ENCODE assay signal across 1 cellular context in genomic region chr10:123502983-123503382, GRCh38.
TF ChIP-seq lines count a peak whose summit lies in the region.

No MANE protein-coding gene starts in this region.

TF ChIP-seq in H1, 55 proteins besides CTCF, POLR2A, EP300 and RAD21:
- TF ChIP-seq KDM1A (IDR thresholded peaks at IDR 0.05; ENCODE audit: borderline replicate concordance, low read length) (no peak), E2F6 (IDR thresholded peaks at IDR 0.05) (no peak), POU5F1 (IDR thresholded peaks at IDR 0.05; ENCODE audit: low read depth, low read length) (no peak), SP4 (IDR thresholded peaks at IDR 0.05; ENCODE audit: low read length) (no peak), KDM4A (IDR thresholded peaks at IDR 0.05; ENCODE audit: low read depth, low read length, severe bottlenecking) (no peak), MAX (IDR thresholded peaks at IDR 0.05) (no peak), SAP30 (IDR thresholded peaks at IDR 0.05; ENCODE audit: insufficient read depth, insufficient replicate concordance, low read length) (no peak), NRF1 (IDR thresholded peaks at IDR 0.05; ENCODE audit: low read depth, low read length) (no peak), SUZ12 (IDR thresholded peaks at IDR 0.05; ENCODE audit: low read length) (no peak)
- TF ChIP-seq, protein P1, sequence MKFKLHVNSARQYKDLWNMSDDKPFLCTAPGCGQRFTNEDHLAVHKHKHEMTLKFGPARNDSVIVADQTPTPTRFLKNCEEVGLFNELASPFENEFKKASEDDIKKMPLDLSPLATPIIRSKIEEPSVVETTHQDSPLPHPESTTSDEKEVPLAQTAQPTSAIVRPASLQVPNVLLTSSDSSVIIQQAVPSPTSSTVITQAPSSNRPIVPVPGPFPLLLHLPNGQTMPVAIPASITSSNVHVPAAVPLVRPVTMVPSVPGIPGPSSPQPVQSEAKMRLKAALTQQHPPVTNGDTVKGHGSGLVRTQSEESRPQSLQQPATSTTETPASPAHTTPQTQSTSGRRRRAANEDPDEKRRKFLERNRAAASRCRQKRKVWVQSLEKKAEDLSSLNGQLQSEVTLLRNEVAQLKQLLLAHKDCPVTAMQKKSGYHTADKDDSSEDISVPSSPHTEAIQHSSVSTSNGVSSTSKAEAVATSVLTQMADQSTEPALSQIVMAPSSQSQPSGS (IDR thresholded peaks at IDR 0.05; ENCODE audit: low read length), result no peak
